Comparison of ENCODE assay signal across 4 cellular contexts in genomic region chr12:9876120-9876519, GRCh38. TPM values are rescaled to one million over a fixed set of nuclear protein-coding genes. Genes with fewer than 3 reads are reported as not detected.
"Had no signal": no experiment of that assay in that cellular context is flagged by ENCODE, and none has a peak within 500 bp of the region (broad histone marks: within the 10 kb centered on the region; RNA-seq: fewer than 3 reads in every experiment).

No MANE protein-coding gene starts in this region.

RNA-seq across cellular contexts. Expression of gene KLRF2, which starts 5.2 kb away (rescaled TPM):
- total RNA-seq: LHCN-M2, M059J, MCF 10A, NCI-H460 had no signal

RNA-seq across cellular contexts. Expression of gene KLRF1, which starts 48.8 kb away (rescaled TPM):
- total RNA-seq: LHCN-M2, MCF 10A had no signal

RNA-seq across cellular contexts. Expression of gene CLEC2A, which starts 56.0 kb away (rescaled TPM):
- total RNA-seq: LHCN-M2, M059J, MCF 10A, NCI-H460 had no signal
